Comparison of ENCODE assay signal across 1 cellular context in the genomic region with DNA sequence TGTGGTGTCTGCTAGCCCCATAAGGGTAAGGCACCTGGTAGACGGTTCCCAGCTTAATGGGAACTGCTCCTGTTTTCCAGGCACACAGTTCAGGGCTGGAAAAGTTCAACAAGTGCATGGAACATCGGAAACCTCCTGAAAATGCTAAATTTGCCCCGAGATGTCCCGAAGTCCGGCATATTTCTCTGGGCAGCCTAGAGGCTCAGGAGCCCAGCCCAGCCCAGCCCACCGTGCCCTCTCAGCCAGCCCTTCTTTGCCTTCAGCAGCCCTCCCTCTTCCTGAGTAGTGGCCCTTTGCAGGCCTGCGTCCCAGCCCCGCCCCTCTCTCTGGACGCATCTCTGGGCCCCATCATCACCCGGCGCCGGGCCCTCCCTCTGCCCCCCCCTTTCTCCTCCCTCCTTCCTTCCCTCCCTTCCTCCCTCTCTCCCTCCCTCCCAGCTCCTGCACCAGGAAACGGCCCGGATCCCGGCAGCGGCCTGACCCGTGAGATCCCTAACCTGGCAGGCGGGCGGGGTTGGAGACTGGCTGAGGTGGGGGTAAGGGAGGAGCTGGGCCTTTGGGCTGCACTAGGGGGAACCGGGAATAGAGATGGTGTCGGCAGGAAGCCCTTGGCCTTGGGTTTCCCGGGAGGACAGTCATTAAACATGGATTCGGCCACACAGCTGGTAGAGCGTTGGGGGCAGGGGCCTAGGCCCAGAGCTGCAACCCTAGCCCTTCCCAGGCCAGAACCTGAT.
TF ChIP-seq lines count a peak whose summit lies in the region.

Gene BCL2L2, plus strand, starts transcription at position 422 of the 734 bp plus-strand sequence. CDS start 935 bp downstream, outside the sequence.

TF ChIP-seq in HepG2, 621 proteins besides CTCF, POLR2A, EP300 and RAD21 (continued from another document and continues in another):
- TF ChIP-seq, protein P1, sequence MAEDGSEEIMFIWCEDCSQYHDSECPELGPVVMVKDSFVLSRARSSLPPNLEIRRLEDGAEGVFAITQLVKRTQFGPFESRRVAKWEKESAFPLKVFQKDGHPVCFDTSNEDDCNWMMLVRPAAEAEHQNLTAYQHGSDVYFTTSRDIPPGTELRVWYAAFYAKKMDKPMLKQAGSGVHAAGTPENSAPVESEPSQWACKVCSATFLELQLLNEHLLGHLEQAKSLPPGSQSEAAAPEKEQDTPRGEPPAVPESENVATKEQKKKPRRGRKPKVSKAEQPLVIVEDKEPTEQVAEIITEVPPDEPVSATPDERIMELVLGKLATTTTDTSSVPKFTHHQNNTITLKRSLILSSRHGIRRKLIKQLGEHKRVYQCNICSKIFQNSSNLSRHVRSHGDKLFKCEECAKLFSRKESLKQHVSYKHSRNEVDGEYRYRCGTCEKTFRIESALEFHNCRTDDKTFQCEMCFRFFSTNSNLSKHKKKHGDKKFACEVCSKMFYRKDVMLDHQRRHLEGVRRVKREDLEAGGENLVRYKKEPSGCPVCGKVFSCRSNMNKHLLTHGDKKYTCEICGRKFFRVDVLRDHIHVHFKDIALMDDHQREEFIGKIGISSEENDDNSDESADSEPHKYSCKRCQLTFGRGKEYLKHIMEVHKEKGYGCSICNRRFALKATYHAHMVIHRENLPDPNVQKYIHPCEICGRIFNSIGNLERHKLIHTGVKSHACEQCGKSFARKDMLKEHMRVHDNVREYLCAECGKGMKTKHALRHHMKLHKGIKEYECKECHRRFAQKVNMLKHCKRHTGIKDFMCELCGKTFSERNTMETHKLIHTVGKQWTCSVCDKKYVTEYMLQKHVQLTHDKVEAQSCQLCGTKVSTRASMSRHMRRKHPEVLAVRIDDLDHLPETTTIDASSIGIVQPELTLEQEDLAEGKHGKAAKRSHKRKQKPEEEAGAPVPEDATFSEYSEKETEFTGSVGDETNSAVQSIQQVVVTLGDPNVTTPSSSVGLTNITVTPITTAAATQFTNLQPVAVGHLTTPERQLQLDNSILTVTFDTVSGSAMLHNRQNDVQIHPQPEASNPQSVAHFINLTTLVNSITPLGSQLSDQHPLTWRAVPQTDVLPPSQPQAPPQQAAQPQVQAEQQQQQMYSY (CRISPR knock-in tag; IDR thresholded peaks at IDR 0.05) = 0 out of 2 replicates have a peak, but pooled peaks have one; percentile 10
- TF ChIP-seq ZNF3 (CRISPR knock-in tag; IDR thresholded peaks at IDR 0.05) (0 out of 2 replicates have a peak, but pooled peaks have one; percentile 54), FOXK1 (CRISPR knock-in tag; IDR thresholded peaks at IDR 0.05; ENCODE audit: borderline replicate concordance, low read depth) (peak; percentile 90; the same call in 1 of the 2 replicates), SSRP1 (CRISPR knock-in tag; IDR thresholded peaks at IDR 0.05) (0 out of 2 replicates have a peak, but pooled peaks have one; percentile 35), ZNF577 (CRISPR knock-in tag; IDR thresholded peaks at IDR 0.05; ENCODE audit: borderline replicate concordance, low read depth) (no peak), ZNF713 (CRISPR knock-in tag; IDR thresholded peaks at IDR 0.05) (peak; percentile 99), ZNF441 (CRISPR knock-in tag; IDR thresholded peaks at IDR 0.05; ENCODE audit: borderline replicate concordance) (peak; percentile 90), NFKBIZ (CRISPR knock-in tag; IDR thresholded peaks at IDR 0.05) (peak; percentile 41; the same call in 1 of the 2 replicates), ZFP37 (CRISPR knock-in tag; IDR thresholded peaks at IDR 0.05; ENCODE audit: borderline replicate concordance) (peak; percentile 93), ZMYM4 (CRISPR knock-in tag; IDR thresholded peaks at IDR 0.05) (no peak), ARNT2 (CRISPR knock-in tag; IDR thresholded peaks at IDR 0.05; ENCODE audit: low read depth) (peak; percentile 92), EEA1 (CRISPR knock-in tag; IDR thresholded peaks at IDR 0.05; ENCODE audit: borderline replicate concordance) (peak; percentile 76; the same call in 1 of the 2 replicates), SETDB1 (CRISPR knock-in tag; IDR thresholded peaks at IDR 0.05; ENCODE audit: borderline replicate concordance) (no peak), ELF3 (CRISPR knock-in tag; IDR thresholded peaks at IDR 0.05) (peak; percentile 99), MAFG (CRISPR knock-in tag; IDR thresholded peaks at IDR 0.05) (no peak), CCDC6 (CRISPR knock-in tag; IDR thresholded peaks at IDR 0.05) (no peak), ZNF234 (CRISPR knock-in tag; conservative IDR thresholded peaks at IDR 0.05) (no peak), ZNF335 (CRISPR knock-in tag; IDR thresholded peaks at IDR 0.05) (peak; percentile 83; the same call in 1 of the 2 replicates), ZNF230 (CRISPR knock-in tag; IDR thresholded peaks at IDR 0.05) (peak; percentile 94), TCF7L2 (IDR thresholded peaks at IDR 0.05; ENCODE audit: low read depth, low read length) (no peak), ZFYVE20 (CRISPR knock-in tag; IDR thresholded peaks at IDR 0.05; ENCODE audit: borderline replicate concordance, low read depth) (no peak), ZNF672 (CRISPR knock-in tag; IDR thresholded peaks at IDR 0.05) (no peak), EED (CRISPR knock-in tag; IDR thresholded peaks at IDR 0.05) (peak; percentile 91), MYNN (CRISPR knock-in tag; IDR thresholded peaks at IDR 0.05; ENCODE audit: low read depth) (no peak), ZNF605 (CRISPR knock-in tag; IDR thresholded peaks at IDR 0.05) (peak; percentile 99), HNRNPL (IDR thresholded peaks at IDR 0.05; ENCODE audit: low read depth, low read length) (peak; percentile 88), ZNF747 (CRISPR knock-in tag; IDR thresholded peaks at IDR 0.05; ENCODE audit: borderline replicate concordance) (peak; percentile 97), KLF13 (CRISPR knock-in tag; IDR thresholded peaks at IDR 0.05) (0 out of 2 replicates have a peak, but pooled peaks have one; percentile 29), GTF3A (CRISPR knock-in tag; conservative IDR thresholded peaks at IDR 0.05) (peak; percentile 94), CREB1 (IDR thresholded peaks at IDR 0.05) (peak; percentile 99), CREB1 (CRISPR knock-in tag; IDR thresholded peaks at IDR 0.05) (no peak), NFE2 (CRISPR knock-in tag; IDR thresholded peaks at IDR 0.05) (no peak), REPIN1 (CRISPR knock-in tag; IDR thresholded peaks at IDR 0.05; ENCODE audit: borderline replicate concordance, low read depth) (peak; percentile 97), YEATS4 (CRISPR knock-in tag; IDR thresholded peaks at IDR 0.05; ENCODE audit: borderline replicate concordance) (peak; percentile 82), ZNF292 (CRISPR knock-in tag; IDR thresholded peaks at IDR 0.05; ENCODE audit: borderline replicate concordance, low read depth) (peak; percentile 97), HDAC2 (CRISPR knock-in tag; IDR thresholded peaks at IDR 0.05) (peak; percentile 83), RXRA (CRISPR knock-in tag; IDR thresholded peaks at IDR 0.05) (peak; percentile 84), NFIC (IDR thresholded peaks at IDR 0.05; ENCODE audit: low read length) (no peak), ARHGAP35 (CRISPR knock-in tag; IDR thresholded peaks at IDR 0.05; ENCODE audit: borderline replicate concordance) (peak; percentile 92; the same call in 1 of the 2 replicates)
- TF ChIP-seq, protein P2, sequence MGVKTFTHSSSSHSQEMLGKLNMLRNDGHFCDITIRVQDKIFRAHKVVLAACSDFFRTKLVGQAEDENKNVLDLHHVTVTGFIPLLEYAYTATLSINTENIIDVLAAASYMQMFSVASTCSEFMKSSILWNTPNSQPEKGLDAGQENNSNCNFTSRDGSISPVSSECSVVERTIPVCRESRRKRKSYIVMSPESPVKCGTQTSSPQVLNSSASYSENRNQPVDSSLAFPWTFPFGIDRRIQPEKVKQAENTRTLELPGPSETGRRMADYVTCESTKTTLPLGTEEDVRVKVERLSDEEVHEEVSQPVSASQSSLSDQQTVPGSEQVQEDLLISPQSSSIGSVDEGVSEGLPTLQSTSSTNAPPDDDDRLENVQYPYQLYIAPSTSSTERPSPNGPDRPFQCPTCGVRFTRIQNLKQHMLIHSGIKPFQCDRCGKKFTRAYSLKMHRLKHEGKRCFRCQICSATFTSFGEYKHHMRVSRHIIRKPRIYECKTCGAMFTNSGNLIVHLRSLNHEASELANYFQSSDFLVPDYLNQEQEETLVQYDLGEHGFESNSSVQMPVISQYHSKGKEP (CRISPR knock-in tag; IDR thresholded peaks at IDR 0.05) = 0 out of 2 replicates have a peak, but pooled peaks have one; percentile 81
- TF ChIP-seq, protein P3, sequence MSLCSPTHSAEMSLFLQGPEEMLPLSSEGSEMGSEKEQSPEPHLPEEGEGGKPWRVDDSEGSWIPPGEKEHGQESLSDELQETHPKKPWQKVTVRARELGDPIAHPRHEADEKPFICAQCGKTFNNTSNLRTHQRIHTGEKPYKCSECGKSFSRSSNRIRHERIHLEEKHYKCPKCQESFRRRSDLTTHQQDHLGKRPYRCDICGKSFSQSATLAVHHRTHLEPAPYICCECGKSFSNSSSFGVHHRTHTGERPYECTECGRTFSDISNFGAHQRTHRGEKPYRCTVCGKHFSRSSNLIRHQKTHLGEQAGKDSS (CRISPR knock-in tag; IDR thresholded peaks at IDR 0.05; ENCODE audit: borderline replicate concordance, low read depth) = 0 out of 2 replicates have a peak, but pooled peaks have one; percentile 26
- TF ChIP-seq, protein P4, sequence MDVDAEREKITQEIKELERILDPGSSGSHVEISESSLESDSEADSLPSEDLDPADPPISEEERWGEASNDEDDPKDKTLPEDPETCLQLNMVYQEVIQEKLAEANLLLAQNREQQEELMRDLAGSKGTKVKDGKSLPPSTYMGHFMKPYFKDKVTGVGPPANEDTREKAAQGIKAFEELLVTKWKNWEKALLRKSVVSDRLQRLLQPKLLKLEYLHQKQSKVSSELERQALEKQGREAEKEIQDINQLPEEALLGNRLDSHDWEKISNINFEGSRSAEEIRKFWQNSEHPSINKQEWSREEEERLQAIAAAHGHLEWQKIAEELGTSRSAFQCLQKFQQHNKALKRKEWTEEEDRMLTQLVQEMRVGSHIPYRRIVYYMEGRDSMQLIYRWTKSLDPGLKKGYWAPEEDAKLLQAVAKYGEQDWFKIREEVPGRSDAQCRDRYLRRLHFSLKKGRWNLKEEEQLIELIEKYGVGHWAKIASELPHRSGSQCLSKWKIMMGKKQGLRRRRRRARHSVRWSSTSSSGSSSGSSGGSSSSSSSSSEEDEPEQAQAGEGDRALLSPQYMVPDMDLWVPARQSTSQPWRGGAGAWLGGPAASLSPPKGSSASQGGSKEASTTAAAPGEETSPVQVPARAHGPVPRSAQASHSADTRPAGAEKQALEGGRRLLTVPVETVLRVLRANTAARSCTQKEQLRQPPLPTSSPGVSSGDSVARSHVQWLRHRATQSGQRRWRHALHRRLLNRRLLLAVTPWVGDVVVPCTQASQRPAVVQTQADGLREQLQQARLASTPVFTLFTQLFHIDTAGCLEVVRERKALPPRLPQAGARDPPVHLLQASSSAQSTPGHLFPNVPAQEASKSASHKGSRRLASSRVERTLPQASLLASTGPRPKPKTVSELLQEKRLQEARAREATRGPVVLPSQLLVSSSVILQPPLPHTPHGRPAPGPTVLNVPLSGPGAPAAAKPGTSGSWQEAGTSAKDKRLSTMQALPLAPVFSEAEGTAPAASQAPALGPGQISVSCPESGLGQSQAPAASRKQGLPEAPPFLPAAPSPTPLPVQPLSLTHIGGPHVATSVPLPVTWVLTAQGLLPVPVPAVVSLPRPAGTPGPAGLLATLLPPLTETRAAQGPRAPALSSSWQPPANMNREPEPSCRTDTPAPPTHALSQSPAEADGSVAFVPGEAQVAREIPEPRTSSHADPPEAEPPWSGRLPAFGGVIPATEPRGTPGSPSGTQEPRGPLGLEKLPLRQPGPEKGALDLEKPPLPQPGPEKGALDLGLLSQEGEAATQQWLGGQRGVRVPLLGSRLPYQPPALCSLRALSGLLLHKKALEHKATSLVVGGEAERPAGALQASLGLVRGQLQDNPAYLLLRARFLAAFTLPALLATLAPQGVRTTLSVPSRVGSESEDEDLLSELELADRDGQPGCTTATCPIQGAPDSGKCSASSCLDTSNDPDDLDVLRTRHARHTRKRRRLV (CRISPR knock-in tag; IDR thresholded peaks at IDR 0.05) = peak; percentile 88; the same call in 1 of the 2 replicates
- TF ChIP-seq, protein P5, sequence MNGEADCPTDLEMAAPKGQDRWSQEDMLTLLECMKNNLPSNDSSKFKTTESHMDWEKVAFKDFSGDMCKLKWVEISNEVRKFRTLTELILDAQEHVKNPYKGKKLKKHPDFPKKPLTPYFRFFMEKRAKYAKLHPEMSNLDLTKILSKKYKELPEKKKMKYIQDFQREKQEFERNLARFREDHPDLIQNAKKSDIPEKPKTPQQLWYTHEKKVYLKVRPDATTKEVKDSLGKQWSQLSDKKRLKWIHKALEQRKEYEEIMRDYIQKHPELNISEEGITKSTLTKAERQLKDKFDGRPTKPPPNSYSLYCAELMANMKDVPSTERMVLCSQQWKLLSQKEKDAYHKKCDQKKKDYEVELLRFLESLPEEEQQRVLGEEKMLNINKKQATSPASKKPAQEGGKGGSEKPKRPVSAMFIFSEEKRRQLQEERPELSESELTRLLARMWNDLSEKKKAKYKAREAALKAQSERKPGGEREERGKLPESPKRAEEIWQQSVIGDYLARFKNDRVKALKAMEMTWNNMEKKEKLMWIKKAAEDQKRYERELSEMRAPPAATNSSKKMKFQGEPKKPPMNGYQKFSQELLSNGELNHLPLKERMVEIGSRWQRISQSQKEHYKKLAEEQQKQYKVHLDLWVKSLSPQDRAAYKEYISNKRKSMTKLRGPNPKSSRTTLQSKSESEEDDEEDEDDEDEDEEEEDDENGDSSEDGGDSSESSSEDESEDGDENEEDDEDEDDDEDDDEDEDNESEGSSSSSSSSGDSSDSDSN (CRISPR knock-in tag; IDR thresholded peaks at IDR 0.05) = peak; percentile 97
- TF ChIP-seq, protein P6, sequence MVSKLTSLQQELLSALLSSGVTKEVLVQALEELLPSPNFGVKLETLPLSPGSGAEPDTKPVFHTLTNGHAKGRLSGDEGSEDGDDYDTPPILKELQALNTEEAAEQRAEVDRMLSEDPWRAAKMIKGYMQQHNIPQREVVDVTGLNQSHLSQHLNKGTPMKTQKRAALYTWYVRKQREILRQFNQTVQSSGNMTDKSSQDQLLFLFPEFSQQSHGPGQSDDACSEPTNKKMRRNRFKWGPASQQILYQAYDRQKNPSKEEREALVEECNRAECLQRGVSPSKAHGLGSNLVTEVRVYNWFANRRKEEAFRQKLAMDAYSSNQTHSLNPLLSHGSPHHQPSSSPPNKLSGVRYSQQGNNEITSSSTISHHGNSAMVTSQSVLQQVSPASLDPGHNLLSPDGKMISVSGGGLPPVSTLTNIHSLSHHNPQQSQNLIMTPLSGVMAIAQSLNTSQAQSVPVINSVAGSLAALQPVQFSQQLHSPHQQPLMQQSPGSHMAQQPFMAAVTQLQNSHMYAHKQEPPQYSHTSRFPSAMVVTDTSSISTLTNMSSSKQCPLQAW (CRISPR knock-in tag; IDR thresholded peaks at IDR 0.05) = no peak
